In the genomic region with DNA sequence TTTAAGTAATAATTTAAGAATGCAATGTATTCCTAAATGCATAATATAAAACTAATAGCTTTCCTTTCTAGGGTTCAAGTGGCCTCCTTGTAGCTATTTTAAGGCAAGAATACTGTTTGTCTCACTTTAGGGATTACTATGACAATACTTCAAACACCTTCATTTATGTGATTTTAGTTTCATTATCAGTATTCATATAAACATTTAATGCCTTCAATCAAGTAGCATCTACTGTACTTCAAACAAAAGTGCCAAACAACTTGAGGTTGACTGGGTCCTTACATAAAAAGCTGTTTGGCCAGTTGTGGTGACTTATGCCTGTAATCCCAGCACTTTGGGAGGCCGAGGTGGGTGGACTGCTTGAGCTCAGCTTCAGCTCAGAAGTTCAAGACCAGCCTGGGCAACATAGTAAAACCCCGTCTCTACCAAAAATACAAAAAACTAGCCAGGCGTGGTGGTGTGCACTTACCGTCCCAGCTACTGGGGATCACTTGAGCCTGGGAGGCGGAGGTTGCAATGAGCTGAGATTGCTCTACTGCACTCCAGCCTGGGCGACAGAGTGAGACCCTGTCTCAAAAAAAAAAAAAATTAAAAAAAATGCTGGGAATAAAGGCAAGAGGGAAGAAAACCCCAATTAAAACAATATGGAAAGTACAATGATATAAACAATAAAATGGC, we compare ENCODE assay signal across 14 cellular contexts. TPM values are rescaled to one million over a fixed set of nuclear protein-coding genes. Genes with fewer than 3 reads are reported as not detected.
A peak's percentile ranks its signal among the peaks of the same experiment; 100 is the strongest.
DNase-seq lines count a peak whose midpoint lies in the region; ATAC-seq and TF ChIP-seq lines count a peak whose summit lies in the region.
"Had no signal": no experiment of that assay in that cellular context is flagged by ENCODE, and none has a peak within 500 bp of the region (broad histone marks: within the 10 kb centered on the region; RNA-seq: fewer than 3 reads in every experiment).

No MANE protein-coding gene starts in this region.

- ATAC-seq in activated T-cell treated with anti-CD3 and anti-CD28 coated beads, Interleukin-2, amount 50 U/mL, for 72 hours (replicated peaks in 1 of 2) = peak; percentile 12 to 20
- ATAC-seq in GM21786 (IDR thresholded peaks at IDR 0.05; ENCODE audit: unreplicated experiment) (peak; percentile 37), GM18517 (IDR thresholded peaks at IDR 0.05; ENCODE audit: unreplicated experiment) (no peak), heart right ventricle (no peak)
- ATAC-seq: body of pancreas, K562, left ventricle myocardium superior had no signal

- H3K27me3 ChIP-seq in tibial artery (no peaks in the 10 kb centered on the region), heart right ventricle (no peaks in the 10 kb centered on the region)
- H3K27me3 ChIP-seq: body of pancreas had no signal

- no peak for TF ChIP-seq CTCF in osteocyte (IDR thresholded peaks at IDR 0.05)
- no peak for TF ChIP-seq CTCF in tibial artery (IDR thresholded peaks at IDR 0.05)
- no peak for TF ChIP-seq CTCF in heart right ventricle (IDR thresholded peaks at IDR 0.05)

- WGBS in heart right ventricle, 2 donors = 92 to 94% methylated on average over 6 of the region's 6 CpGs

- peaks cover 86% of the 10 kb centered on the region for H3K4me1 Mint-ChIP-seq in activated T-cell treated with anti-CD3 and anti-CD28 coated beads, Interleukin-2, amount 50 U/mL, for 72 hours (ENCODE audit: low read depth)
- peaks cover 44 to 66% (median 57%) of the 10 kb centered on the region in 3 donors for H3K4me1 Mint-ChIP-seq in IgD-negative memory B cell
- H3K4me1 Mint-ChIP-seq in osteocyte (ENCODE audit: unreplicated experiment) = peaks cover 59% of the 10 kb centered on the region

- H3K27ac Mint-ChIP-seq in activated T-cell treated with anti-CD3 and anti-CD28 coated beads, Interleukin-2, amount 50 U/mL, for 72 hours = peak overlapping the region; percentile 76
- H3K27ac Mint-ChIP-seq in IgD-negative memory B cell (no peak overlapping the region), osteocyte (ENCODE audit: unreplicated experiment) (peak overlapping the region; percentile 29)

- no peaks in the 10 kb centered on the region for H3K9me3 Mint-ChIP-seq in activated T-cell treated with anti-CD3 and anti-CD28 coated beads, Interleukin-2, amount 50 U/mL, for 72 hours
- H3K9me3 Mint-ChIP-seq in IgD-negative memory B cell = no peaks in the 10 kb centered on the region
- no peaks in the 10 kb centered on the region for H3K9me3 Mint-ChIP-seq in osteocyte (ENCODE audit: unreplicated experiment)

- no peaks in the 10 kb centered on the region for H3K9me3 ChIP-seq in tibial artery
- no peaks in the 10 kb centered on the region for H3K9me3 ChIP-seq in heart right ventricle
- H3K9me3 ChIP-seq: body of pancreas, prostate gland had no signal

- H3K4me3 Mint-ChIP-seq in activated T-cell treated with anti-CD3 and anti-CD28 coated beads, Interleukin-2, amount 50 U/mL, for 72 hours = peak overlapping the region; percentile 68 to 70
- H3K4me3 Mint-ChIP-seq in IgD-negative memory B cell (peak overlapping the region in 3 of 4 donors; percentile 3 to 85 (median 56)), osteocyte (ENCODE audit: unreplicated experiment) (no peak overlapping the region)

- intact Hi-C loops in tibial artery (cut with DNase I; ENCODE audit: low total_unique reads) = no loop called here
- intact Hi-C loops in heart right ventricle (cut with DNase I) = no loop called here

- H3K4me1 ChIP-seq in tibial artery = peaks cover 0 to 30% (median 10%) of the 10 kb centered on the region in 4 donors
- H3K4me1 ChIP-seq in heart right ventricle = peaks cover 5 to 75% (median 62%) of the 10 kb centered on the region in 9 donors
- H3K4me1 ChIP-seq: prostate gland had no signal

- H3K27ac ChIP-seq in tibial artery (no peak overlapping the region), heart right ventricle (no peak overlapping the region)
- H3K27ac ChIP-seq: body of pancreas, prostate gland had no signal

- no peak for DNase-seq in activated T-cell treated with anti-CD3 and anti-CD28 coated beads, Interleukin-2, amount 50 U/mL, for 72 hours
- DNase-seq in activated T-cell treated with anti-CD3 and anti-CD28 coated beads, Interleukin-2, amount 50 U/mL, for 48 hours = no peak
- DNase-seq in osteocyte (ENCODE audit: extremely low spot score, unreplicated experiment) = no peak
- DNase-seq in tibial artery = no peak
- no peak for DNase-seq in heart right ventricle
- DNase-seq: body of pancreas, H7, left ventricle myocardium superior, NCI-H446 had no signal

- H3K4me3 ChIP-seq in tibial artery (no peak overlapping the region), heart right ventricle (no peak overlapping the region)
- H3K4me3 ChIP-seq: body of pancreas, K562, prostate gland had no signal

- H3K36me3 Mint-ChIP-seq in activated T-cell treated with anti-CD3 and anti-CD28 coated beads, Interleukin-2, amount 50 U/mL, for 72 hours (ENCODE audit: insufficient read depth in 2 of 2) = peaks cover 16 to 17% of the 10 kb centered on the region in 2 donors
- H3K36me3 Mint-ChIP-seq in IgD-negative memory B cell (peaks cover 5% of the 10 kb centered on the region), osteocyte (ENCODE audit: unreplicated experiment) (peaks cover 6% of the 10 kb centered on the region)

- H3K36me3 ChIP-seq in tibial artery = no peaks in the 10 kb centered on the region
- peaks cover 0 to 20% (median 0%) of the 10 kb centered on the region in 9 donors for H3K36me3 ChIP-seq in heart right ventricle
- H3K36me3 ChIP-seq: prostate gland had no signal

- H3K27me3 Mint-ChIP-seq in activated T-cell treated with anti-CD3 and anti-CD28 coated beads, Interleukin-2, amount 50 U/mL, for 72 hours (ENCODE audit: low read depth) = no peaks in the 10 kb centered on the region
- H3K27me3 Mint-ChIP-seq in IgD-negative memory B cell (no peaks in the 10 kb centered on the region), osteocyte (ENCODE audit: unreplicated experiment) (no peaks in the 10 kb centered on the region)

RNA-seq across cellular contexts. Expression of a gene that starts 9.3 kb away (rescaled TPM):
- 10 to 100 TPM; 85.0 to 94.5 TPM for total RNA-seq in activated T-cell treated with anti-CD3 and anti-CD28 coated beads, Interleukin-2, amount 50 U/mL, for 72 hours
- polyA plus RNA-seq in IgD-negative memory B cell (4.8 TPM), heart right ventricle (1 to 10 TPM; 6.8 to 7.2 TPM)
- total RNA-seq in osteocyte (53.5 and 59.7 TPM in 2 replicates), heart right ventricle (10 to 100 TPM; 17.2 to 24.2 (median 20.1) TPM)

Comparison
In these comparisons a context has a peak if more than half of its experiments do, and no peak if none do; other contexts are left out.
1. ATAC-seq: peak in activated T-cell treated with anti-CD3 and anti-CD28 coated beads, Interleukin-2, amount 50 U/mL, for 72 hours (2 of 2) and GM21786 (single experiment); none in GM18517 (single experiment) and heart right ventricle (0 of 8).
2. H3K27ac Mint-ChIP-seq: peak in activated T-cell treated with anti-CD3 and anti-CD28 coated beads, Interleukin-2, amount 50 U/mL, for 72 hours (single experiment) and osteocyte (single experiment); none in IgD-negative memory B cell (0 of 3).